In the genomic region with DNA sequence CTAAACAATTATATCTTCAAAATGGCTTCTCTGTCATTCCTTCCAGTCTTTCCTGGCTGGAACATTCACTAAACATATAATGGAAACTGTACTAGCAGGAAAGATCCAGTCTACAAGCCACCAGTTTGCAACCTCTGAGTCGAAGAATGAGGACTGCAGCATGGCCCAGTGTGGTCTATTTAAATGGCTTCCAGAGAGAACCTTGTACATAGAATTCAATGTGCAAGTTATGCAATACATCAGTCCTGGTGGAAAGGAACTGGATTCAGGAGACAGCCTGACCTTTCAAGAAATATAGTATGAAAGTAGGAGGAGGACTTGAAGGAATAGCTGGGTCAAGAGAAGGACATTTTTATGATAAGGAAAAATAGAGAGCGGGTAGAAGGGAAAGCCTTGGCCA, we compare ENCODE assay signal across 1 cellular context.
TF ChIP-seq lines count a peak whose summit lies in the region.

No MANE protein-coding gene starts in this region.

TF ChIP-seq in HepG2, 621 proteins besides CTCF, POLR2A, EP300 and RAD21 (continued from another document):
- TF ChIP-seq, protein P1, sequence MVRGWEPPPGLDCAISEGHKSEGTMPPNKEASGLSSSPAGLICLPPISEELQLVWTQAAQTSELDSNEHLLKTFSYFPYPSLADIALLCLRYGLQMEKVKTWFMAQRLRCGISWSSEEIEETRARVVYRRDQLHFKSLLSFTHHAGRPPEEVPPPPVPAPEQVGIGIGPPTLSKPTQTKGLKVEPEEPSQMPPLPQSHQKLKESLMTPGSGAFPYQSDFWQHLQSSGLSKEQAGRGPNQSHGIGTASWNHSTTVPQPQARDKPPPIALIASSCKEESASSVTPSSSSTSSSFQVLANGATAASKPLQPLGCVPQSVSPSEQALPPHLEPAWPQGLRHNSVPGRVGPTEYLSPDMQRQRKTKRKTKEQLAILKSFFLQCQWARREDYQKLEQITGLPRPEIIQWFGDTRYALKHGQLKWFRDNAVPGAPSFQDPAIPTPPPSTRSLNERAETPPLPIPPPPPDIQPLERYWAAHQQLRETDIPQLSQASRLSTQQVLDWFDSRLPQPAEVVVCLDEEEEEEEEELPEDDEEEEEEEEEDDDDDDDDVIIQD (CRISPR knock-in tag; IDR thresholded peaks at IDR 0.05; ENCODE audit: low read depth) = peak; percentile 21; the same call in 1 of the 2 replicates
- TF ChIP-seq HOXA9 (CRISPR knock-in tag; IDR thresholded peaks at IDR 0.05; ENCODE audit: borderline replicate concordance) = no peak
- TF ChIP-seq JUNB (CRISPR knock-in tag; IDR thresholded peaks at IDR 0.05; ENCODE audit: borderline replicate concordance) = no peak
- no peak for TF ChIP-seq SRY (CRISPR knock-in tag; IDR thresholded peaks at IDR 0.05)
- TF ChIP-seq CEBPB (IDR thresholded peaks at IDR 0.05; ENCODE audit: borderline replicate concordance, low read depth, low read length) = peak; percentile 69; the same call in 1 of the 2 replicates
- no peak for TF ChIP-seq ATAD3A (CRISPR knock-in tag; IDR thresholded peaks at IDR 0.05)
- TF ChIP-seq, protein P2, sequence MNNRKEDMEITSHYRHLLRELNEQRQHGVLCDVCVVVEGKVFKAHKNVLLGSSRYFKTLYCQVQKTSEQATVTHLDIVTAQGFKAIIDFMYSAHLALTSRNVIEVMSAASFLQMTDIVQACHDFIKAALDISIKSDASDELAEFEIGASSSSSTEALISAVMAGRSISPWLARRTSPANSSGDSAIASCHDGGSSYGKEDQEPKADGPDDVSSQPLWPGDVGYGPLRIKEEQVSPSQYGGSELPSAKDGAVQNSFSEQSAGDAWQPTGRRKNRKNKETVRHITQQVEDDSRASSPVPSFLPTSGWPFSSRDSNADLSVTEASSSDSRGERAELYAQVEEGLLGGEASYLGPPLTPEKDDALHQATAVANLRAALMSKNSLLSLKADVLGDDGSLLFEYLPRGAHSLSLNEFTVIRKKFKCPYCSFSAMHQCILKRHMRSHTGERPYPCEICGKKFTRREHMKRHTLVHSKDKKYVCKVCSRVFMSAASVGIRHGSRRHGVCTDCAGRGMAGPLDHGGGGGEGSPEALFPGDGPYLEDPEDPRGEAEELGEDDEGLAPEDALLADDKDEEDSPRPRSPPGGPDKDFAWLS (CRISPR knock-in tag; IDR thresholded peaks at IDR 0.05; ENCODE audit: borderline replicate concordance) = no peak
TF ChIP-seq in HepG2: peak in this region for 7.
